Comparison of ENCODE assay signal across 11 cellular contexts in genomic region chr17:50212121-50212843, GRCh38. TPM values are rescaled to one million over a fixed set of nuclear protein-coding genes. Genes with fewer than 3 reads are reported as not detected.
A peak's percentile ranks its signal among the peaks of the same experiment; 100 is the strongest.
DNase-seq lines count a peak whose midpoint lies in the region; ATAC-seq and TF ChIP-seq lines count a peak whose summit lies in the region.
"Had no signal": no experiment of that assay in that cellular context is flagged by ENCODE, and none has a peak within 500 bp of the region (broad histone marks: within the 10 kb centered on the region; RNA-seq: fewer than 3 reads in every experiment).

No MANE protein-coding gene starts in this region.

- H3K9me3 ChIP-seq in mucosa of descending colon: no peaks in the 10 kb centered on the region
- no peaks in the 10 kb centered on the region for H3K9me3 ChIP-seq in vagina

- H3K4me3 Mint-ChIP-seq in brain: peak overlapping the region in 1 of 5 experiments; percentile 47

- intact Hi-C loops in left cardiac atrium (cut with DNase I): no loop called here
- intact Hi-C loops in cardiac septum (cut with DNase I): no loop called here
- intact Hi-C loops in mucosa of descending colon (cut with DNase I, micrococcal nuclease): no loop called here
- intact Hi-C loops in vagina (cut with DNase I): no loop called here

- ATAC-seq in left cardiac atrium: no peak
- peak; percentile 16 for ATAC-seq in mucosa of descending colon
- ATAC-seq in HG02759 (IDR thresholded peaks at IDR 0.05; ENCODE audit: unreplicated experiment): no peak

- H3K36me3 ChIP-seq in mucosa of descending colon (ENCODE audit: low read depth) (no peaks in the 10 kb centered on the region), vagina (no peaks in the 10 kb centered on the region)

- H3K27ac Mint-ChIP-seq in brain: peak overlapping the region in 3 of 5 experiments; percentile 65 to 98 (median 82)
- H3K27ac Mint-ChIP-seq: B cell had no signal

- H3K9me3 Mint-ChIP-seq in brain: peaks cover 0 to 4% (median 0%) of the 10 kb centered on the region in 5 experiments
- H3K9me3 Mint-ChIP-seq: stimulated activated naive CD8-positive, alpha-beta T cell treated with anti-CD3 and anti-CD28 coated beads, Interleukin-15, amount 100 ng/mL, for 72 hours had no signal

- TF ChIP-seq POLR2A in vagina (IDR thresholded peaks at IDR 0.05): peak in 1 of 2 donors; percentile 36

- H3K27me3 ChIP-seq in vagina: no peaks in the 10 kb centered on the region

- H3K4me1 Mint-ChIP-seq in brain: peaks cover 69% of the 10 kb centered on the region

- no peaks in the 10 kb centered on the region for H3K36me3 Mint-ChIP-seq in brain

- H3K4me1 ChIP-seq in mucosa of descending colon (ENCODE audit: low read depth) (no peaks in the 10 kb centered on the region), vagina (peaks cover 63% of the 10 kb centered on the region)

- H3K27me3 Mint-ChIP-seq in brain: peaks cover 24% of the 10 kb centered on the region

- H3K27ac ChIP-seq in vagina: peak overlapping the region; percentile 97

- TF ChIP-seq CTCF in brain (conservative IDR thresholded peaks at IDR 0.05): no peak
- no peak for TF ChIP-seq CTCF in mucosa of descending colon (IDR thresholded peaks at IDR 0.05)
- no peak for TF ChIP-seq CTCF in vagina (IDR thresholded peaks at IDR 0.05)

- H3K4me3 ChIP-seq in mucosa of descending colon: no peak overlapping the region
- peak overlapping the region in 1 of 2 donors; percentile 18 for H3K4me3 ChIP-seq in vagina

- DNase-seq in left cardiac atrium (peak; percentile 40), cardiac septum (ENCODE audit: low spot score) (no peak), mucosa of descending colon (peak in 1 of 3 donors; percentile 25), vagina (ENCODE audit: extremely low spot score in 2 of 2) (peak in 1 of 2 donors; percentile 96), HuH-7 (ENCODE audit: low spot score) (no peak), NCI-H446 (lab: John Stamatoyannopoulos, UW) (no peak)
- DNase-seq: activated gamma-delta T cell had no signal

RNA-seq across cellular contexts. Expression of gene COL1A1, which starts 10.9 kb away (rescaled TPM):
- total RNA-seq in left cardiac atrium (100 to 1,000 TPM; 106 to 151 TPM), cardiac septum (142 TPM), mucosa of descending colon (100 to 1,000 TPM in 2 of 3 donors, 10 to 100 TPM in 1; 53.0 to 248 (median 160) TPM), vagina (171 TPM)
- 11.2 TPM for polyA plus RNA-seq in brain (ENCODE audit: insufficient read depth, low read depth, low replicate concordance)

RNA-seq across cellular contexts. Expression of gene SGCA, which starts 46.5 kb away (rescaled TPM):
- total RNA-seq in left cardiac atrium (100 to 1,000 TPM in 1 of 2 donors, 10 to 100 TPM in 1; 96.3 to 131 TPM), cardiac septum (159 TPM), mucosa of descending colon (10 to 100 TPM in 1 of 3 donors, 1 to 10 TPM in 1, under 1 TPM in 1; 0.64 to 30.7 (median 6.8) TPM), vagina (2.2 TPM)
- 1.6 TPM for polyA plus RNA-seq in brain (ENCODE audit: insufficient read depth, low read depth, low replicate concordance)
